In the genomic region with DNA sequence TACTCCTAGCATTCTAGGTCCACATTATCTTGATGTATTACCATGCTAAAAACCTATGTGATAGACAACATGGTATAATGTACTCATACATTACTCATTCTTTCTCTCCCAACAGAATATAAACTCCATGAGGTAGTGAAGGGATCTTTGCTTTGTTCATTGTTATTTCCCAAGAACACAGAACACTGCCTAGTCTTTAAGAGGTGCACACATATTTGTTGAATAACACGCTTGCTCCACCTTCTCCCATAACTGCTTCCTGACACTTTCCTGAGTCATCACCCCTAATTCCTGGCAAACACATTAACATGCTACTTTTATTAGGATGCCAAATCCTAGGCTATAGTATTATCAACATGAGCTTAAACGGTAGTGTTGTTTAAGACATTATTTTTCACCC, we compare ENCODE assay signal across 19 cellular contexts. TPM values are rescaled to one million over a fixed set of nuclear protein-coding genes. Genes with fewer than 3 reads are reported as not detected.
DNase-seq lines count a peak whose midpoint lies in the region; ATAC-seq and TF ChIP-seq lines count a peak whose summit lies in the region.
"Had no signal": no experiment of that assay in that cellular context is flagged by ENCODE, and none has a peak within 500 bp of the region (broad histone marks: within the 10 kb centered on the region; RNA-seq: fewer than 3 reads in every experiment).

No MANE protein-coding gene starts in this region.

- H3K27ac ChIP-seq in breast epithelium = no peak overlapping the region
- H3K27ac ChIP-seq: heart right ventricle, SJSA1 had no signal

- H3K4me1 ChIP-seq in breast epithelium = no peaks in the 10 kb centered on the region
- H3K4me1 ChIP-seq: SJSA1 had no signal

- intact Hi-C loops in MCF 10A (cut with micrococcal nuclease) (no loop called here), breast epithelium (cut with DNase I; ENCODE audit: low total_unique reads) (no loop called here)

- no peaks in the 10 kb centered on the region for H3K36me3 ChIP-seq in breast epithelium

- ATAC-seq in stimulated activated memory B cell treated with anti-CD40 and anti-IgM and Interleukin-4, amounts not matched to agents 10 μg/mL and 1 μg/mL and 100 μg/mL, for 72 hours = no peak
- ATAC-seq in effector memory CD8-positive, alpha-beta T cell (replicated peaks) = no peak
- ATAC-seq in HG03025 (IDR thresholded peaks at IDR 0.05; ENCODE audit: low FRiP score, unreplicated experiment) = no peak
- ATAC-seq: heart right ventricle, right cardiac atrium had no signal

- H3K4me1 Mint-ChIP-seq in MCF 10A (ENCODE audit: insufficient read depth, unreplicated experiment) (peaks cover 14% of the 10 kb centered on the region), chondrocyte (ENCODE audit: low read depth) (peaks cover 3% of the 10 kb centered on the region)
- H3K4me1 Mint-ChIP-seq in stimulated activated memory B cell treated with anti-CD40 and anti-IgM and Interleukin-4, amounts not matched to agents 10 μg/mL and 1 μg/mL and 100 μg/mL, for 72 hours = peaks cover 11% of the 10 kb centered on the region
- peaks cover 5 to 20% of the 10 kb centered on the region in 2 donors for H3K4me1 Mint-ChIP-seq in effector memory CD8-positive, alpha-beta T cell (ENCODE audit: low read depth in 2 of 2)

- no peak for TF ChIP-seq POLR2A in breast epithelium (IDR thresholded peaks at IDR 0.05)

- no TSS peak for BruUV-seq in MCF 10A (replicated peaks; lab: Mats Ljungman, UMichigan)

- H3K4me3 Mint-ChIP-seq in MCF 10A (ENCODE audit: unreplicated experiment) (no peak overlapping the region), chondrocyte (ENCODE audit: unreplicated experiment) (no peak overlapping the region)
- H3K4me3 Mint-ChIP-seq in stimulated activated memory B cell treated with anti-CD40 and anti-IgM and Interleukin-4, amounts not matched to agents 10 μg/mL and 1 μg/mL and 100 μg/mL, for 72 hours = no peak overlapping the region
- no peak overlapping the region for H3K4me3 Mint-ChIP-seq in effector memory CD8-positive, alpha-beta T cell
- H3K4me3 Mint-ChIP-seq: activated T-helper 1 cell treated with anti-CD3 and anti-CD28 coated beads, Interleukin-12 subunit alpha, Interleukin-12 subunit beta, Interleukin-2, Interleukin-4 antibody, amounts not matched to agents 30 ng/mL and 10 ng/mL and 1 ng/mL, durations not matched to agents 14 hours and 24 hours and 36 hours; IgD-negative memory B cell had no signal

- H3K36me3 Mint-ChIP-seq in MCF 10A (ENCODE audit: insufficient read depth, unreplicated experiment) (peaks cover 44% of the 10 kb centered on the region), chondrocyte (ENCODE audit: low read depth) (peaks cover 19% of the 10 kb centered on the region)
- H3K36me3 Mint-ChIP-seq in stimulated activated memory B cell treated with anti-CD40 and anti-IgM and Interleukin-4, amounts not matched to agents 10 μg/mL and 1 μg/mL and 100 μg/mL, for 72 hours = peaks cover 44% of the 10 kb centered on the region
- H3K36me3 Mint-ChIP-seq in effector memory CD8-positive, alpha-beta T cell (ENCODE audit: insufficient read depth) = peaks cover 44% of the 10 kb centered on the region

- no peaks in the 10 kb centered on the region for H3K9me3 Mint-ChIP-seq in MCF 10A (ENCODE audit: unreplicated experiment)
- H3K9me3 Mint-ChIP-seq in stimulated activated memory B cell treated with anti-CD40 and anti-IgM and Interleukin-4, amounts not matched to agents 10 μg/mL and 1 μg/mL and 100 μg/mL, for 72 hours = no peaks in the 10 kb centered on the region
- no peaks in the 10 kb centered on the region for H3K9me3 Mint-ChIP-seq in effector memory CD8-positive, alpha-beta T cell
- no peaks in the 10 kb centered on the region for H3K9me3 Mint-ChIP-seq in chondrocyte (ENCODE audit: low read depth)
- H3K9me3 Mint-ChIP-seq: activated T-helper 1 cell treated with anti-CD3 and anti-CD28 coated beads, Interleukin-12 subunit alpha, Interleukin-12 subunit beta, Interleukin-2, Interleukin-4 antibody, amounts not matched to agents 30 ng/mL and 10 ng/mL and 1 ng/mL, durations not matched to agents 14 hours and 24 hours and 36 hours; IgD-negative memory B cell had no signal

- H3K27ac Mint-ChIP-seq in MCF 10A (ENCODE audit: low read depth, unreplicated experiment) (peak overlapping the region; percentile 72), chondrocyte (ENCODE audit: unreplicated experiment) (no peak overlapping the region)
- peak overlapping the region; percentile 3 for H3K27ac Mint-ChIP-seq in stimulated activated memory B cell treated with anti-CD40 and anti-IgM and Interleukin-4, amounts not matched to agents 10 μg/mL and 1 μg/mL and 100 μg/mL, for 72 hours
- no peak overlapping the region for H3K27ac Mint-ChIP-seq in effector memory CD8-positive, alpha-beta T cell
- H3K27ac Mint-ChIP-seq: activated T-helper 1 cell treated with anti-CD3 and anti-CD28 coated beads, Interleukin-12 subunit alpha, Interleukin-12 subunit beta, Interleukin-2, Interleukin-4 antibody, amounts not matched to agents 30 ng/mL and 10 ng/mL and 1 ng/mL, durations not matched to agents 14 hours and 24 hours and 36 hours; IgD-negative memory B cell had no signal

- no peak for TF ChIP-seq CTCF in MCF 10A (IDR thresholded peaks at IDR 0.05; ENCODE audit: unreplicated experiment)
- no peak for TF ChIP-seq CTCF in breast epithelium (IDR thresholded peaks at IDR 0.05)
- TF ChIP-seq CTCF in astrocyte of the cerebellum (IDR thresholded peaks at IDR 0.05; ENCODE audit: low read depth, low read length, missing control alignments) = no peak
- no peak for TF ChIP-seq CTCF in foreskin fibroblast (IDR thresholded peaks at IDR 0.05; ENCODE audit: low read depth, low read length)
- no peak for TF ChIP-seq CTCF in chondrocyte (IDR thresholded peaks at IDR 0.05)

- in situ Hi-C loops in astrocyte of the cerebellum (cut with HindIII; ENCODE audit: low sequenced_read_pairs) = no loop called here

- CTCF ChIA-PET in MCF 10A (lab: Yijun Ruan, JAX) = interaction anchor here (2.0 kb wide), 1 partner anchor 13 kb away, joined by 4 read pairs; no protein-coding TSS in a partner anchor

- POLR2A ChIA-PET in MCF 10A (lab: Yijun Ruan, JAX) = interaction anchor here (0.7 to 1.1 kb wide), 5 partner anchors 18 to 110 kb away, joined by 3 to 5 read pairs (median 3); no protein-coding TSS in a partner anchor

- H3K9me3 ChIP-seq in breast epithelium = no peaks in the 10 kb centered on the region
- H3K9me3 ChIP-seq: heart right ventricle, SJSA1 had no signal

- DNase-seq in MCF 10A (ENCODE audit: unreplicated experiment) (peak; percentile 84), breast epithelium (ENCODE audit: low spot score in 2 of 2) (no peak), astrocyte of the cerebellum (ENCODE audit: low read depth) (peak; percentile 39), foreskin fibroblast (peak; percentile 57), chondrocyte (ENCODE audit: low spot score) (no peak)
- DNase-seq in effector memory CD8-positive, alpha-beta T cell = no peak
- DNase-seq: activated CD4-positive, alpha-beta T cell treated with anti-CD3 and anti-CD28 coated beads, Interleukin-2, amount 50 U/mL, for 48 hours; effector CD8-positive, alpha-beta T cell; GF-D8; heart right ventricle; left cardiac atrium; NCI-H1105; right cardiac atrium; stimulated activated CD4-positive, alpha-beta T cell treated with anti-CD3 and anti-CD28 coated beads, Interleukin-4, amount 100 ng/mL, for 1 hour had no signal

- H3K4me3 ChIP-seq in breast epithelium = no peak overlapping the region
- H3K4me3 ChIP-seq in astrocyte of the cerebellum (ENCODE audit: low read depth, low read length) = no peak overlapping the region
- no peak overlapping the region for H3K4me3 ChIP-seq in foreskin fibroblast (ENCODE audit: low read depth in 1 of 2, low read length in 2 of 2)
- H3K4me3 ChIP-seq: heart right ventricle, SJSA1 had no signal

- no peaks in the 10 kb centered on the region for H3K27me3 Mint-ChIP-seq in MCF 10A (ENCODE audit: insufficient read depth, unreplicated experiment)
- H3K27me3 Mint-ChIP-seq in stimulated activated memory B cell treated with anti-CD40 and anti-IgM and Interleukin-4, amounts not matched to agents 10 μg/mL and 1 μg/mL and 100 μg/mL, for 72 hours = no peaks in the 10 kb centered on the region
- H3K27me3 Mint-ChIP-seq in effector memory CD8-positive, alpha-beta T cell = no peaks in the 10 kb centered on the region
- H3K27me3 Mint-ChIP-seq in chondrocyte (ENCODE audit: low read depth) = no peaks in the 10 kb centered on the region
- H3K27me3 Mint-ChIP-seq: IgD-negative memory B cell had no signal

- no peaks in the 10 kb centered on the region for H3K27me3 ChIP-seq in breast epithelium
- H3K27me3 ChIP-seq: heart right ventricle, SJSA1 had no signal

RNA-seq across cellular contexts. Expression of gene REV1, which starts 41.3 kb away (rescaled TPM):
- total RNA-seq in MCF 10A (2022) = 33.2 and 38.6 TPM in 2 replicates
- total RNA-seq in breast epithelium = 10 to 100 TPM; 40.8 to 89.1 (median 78.0) TPM
- total RNA-seq in chondrocyte = 24.4 to 32.8 TPM (median 25.0 TPM) in 3 replicates

Comparison
In these comparisons a context has a peak if more than half of its experiments do, and no peak if none do; other contexts are left out.
1. DNase-seq: peak in MCF 10A (single experiment), astrocyte of the cerebellum (single experiment) and foreskin fibroblast (2 of 2); none in breast epithelium (0 of 2), effector memory CD8-positive, alpha-beta T cell (0 of 3) and chondrocyte (single experiment).
2. H3K27ac Mint-ChIP-seq: peak in MCF 10A (single experiment) and stimulated activated memory B cell treated with anti-CD40 and anti-IgM and Interleukin-4, amounts not matched to agents 10 μg/mL and 1 μg/mL and 100 μg/mL, for 72 hours (single experiment); none in effector memory CD8-positive, alpha-beta T cell (0 of 2) and chondrocyte (single experiment).